13 cellular contexts compared by ENCODE assay signal in the genomic region with DNA sequence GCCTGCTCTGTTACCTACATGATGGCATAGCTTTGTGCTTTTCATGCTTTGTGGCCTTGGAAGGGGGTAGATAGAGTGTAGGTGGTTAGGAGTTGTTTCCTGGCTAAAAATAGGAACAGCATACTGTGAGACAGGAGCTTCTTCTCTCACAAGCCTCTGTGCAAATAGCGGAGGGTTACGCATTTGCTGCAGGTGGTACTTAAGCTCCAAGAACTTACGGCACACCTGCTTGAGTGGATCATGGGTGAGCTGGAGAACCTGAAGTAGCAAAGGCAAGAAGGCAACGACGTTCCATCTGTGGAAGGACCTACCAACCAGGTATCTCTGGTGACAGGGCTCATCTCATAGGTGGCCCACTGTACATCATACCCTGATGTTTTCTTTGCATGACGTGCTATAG.
A peak's percentile ranks its signal among the peaks of the same experiment; 100 is the strongest.
DNase-seq lines count a peak whose midpoint lies in the region; ATAC-seq and TF ChIP-seq lines count a peak whose summit lies in the region.
"Had no signal": no experiment of that assay in that cellular context is flagged by ENCODE, and none has a peak within 500 bp of the region (broad histone marks: within the 10 kb centered on the region; RNA-seq: fewer than 3 reads in every experiment).

No MANE protein-coding gene starts in this region.

- H3K27me3 ChIP-seq in MM.1S (replicated peaks; ENCODE audit: insufficient read depth, low read length) (no peaks in the 10 kb centered on the region), suprapubic skin (no peaks in the 10 kb centered on the region), upper lobe of right lung (no peaks in the 10 kb centered on the region)

- no peaks in the 10 kb centered on the region for H4K20me1 ChIP-seq in MM.1S (ENCODE audit: insufficient read depth, low read length)

- H3K9ac ChIP-seq in MM.1S (ENCODE audit: low read length) = peak overlapping the region; percentile 87
- H3K9ac ChIP-seq: parathyroid adenoma had no signal

- no peaks in the 10 kb centered on the region for H3K9me3 Mint-ChIP-seq in stimulated activated naive CD8-positive, alpha-beta T cell treated with anti-CD3 and anti-CD28 coated beads, Interleukin-15, Interleukin-2, amounts not matched to agents 100 ng/mL and 50 ng/mL, for 24 hours
- H3K9me3 Mint-ChIP-seq in stimulated activated naive CD8-positive, alpha-beta T cell treated with anti-CD3 and anti-CD28 coated beads, Interleukin-15, amount 100 ng/mL, for 72 hours = no peaks in the 10 kb centered on the region
- no peaks in the 10 kb centered on the region for H3K9me3 Mint-ChIP-seq in activated naive CD8-positive, alpha-beta T cell treated with anti-CD3 and anti-CD28 coated beads, Interleukin-2, amount 50 U/mL, for 24 hours
- H3K9me3 Mint-ChIP-seq: activated CD4-positive, alpha-beta memory T cell treated with anti-CD3 and anti-CD28 coated beads for 36 hours had no signal

- H3K36me3 Mint-ChIP-seq in stimulated activated naive CD8-positive, alpha-beta T cell treated with anti-CD3 and anti-CD28 coated beads, Interleukin-15, Interleukin-2, amounts not matched to agents 100 ng/mL and 50 ng/mL, for 24 hours (ENCODE audit: low read depth) = peaks cover 24% of the 10 kb centered on the region
- peaks cover 21% of the 10 kb centered on the region for H3K36me3 Mint-ChIP-seq in activated naive CD8-positive, alpha-beta T cell treated with anti-CD3 and anti-CD28 coated beads, Interleukin-2, amount 50 U/mL, for 24 hours (ENCODE audit: low read depth)

- intact Hi-C loops in upper lobe of right lung (cut with DNase I) = no loop called here

- H3K9me3 ChIP-seq in MM.1S (replicated peaks; ENCODE audit: insufficient read depth, low read length) = no peaks in the 10 kb centered on the region
- H3K9me3 ChIP-seq in suprapubic skin = no peaks in the 10 kb centered on the region
- no peaks in the 10 kb centered on the region for H3K9me3 ChIP-seq in upper lobe of right lung

- H3K36me3 ChIP-seq in MM.1S (replicated peaks; ENCODE audit: insufficient read depth, low read length) (0 out of 2 replicates have a peak, but pooled peaks cover 1% of the 10 kb centered on the region), suprapubic skin (no peaks in the 10 kb centered on the region), upper lobe of right lung (no peaks in the 10 kb centered on the region)

- TF ChIP-seq POLR2A in suprapubic skin (IDR thresholded peaks at IDR 0.05) = no peak

- ATAC-seq in stimulated activated naive CD8-positive, alpha-beta T cell treated with anti-CD3 and anti-CD28 coated beads, Interleukin-15, amount 100 ng/mL, for 72 hours = no peak
- ATAC-seq in activated naive CD8-positive, alpha-beta T cell treated with anti-CD3 and anti-CD28 coated beads, Interleukin-2, amount 50 U/mL, for 24 hours = no peak
- no peak for ATAC-seq in esophagus mucosa
- ATAC-seq in upper lobe of right lung = no peak

- H3K27ac Mint-ChIP-seq in stimulated activated naive CD8-positive, alpha-beta T cell treated with anti-CD3 and anti-CD28 coated beads, Interleukin-15, Interleukin-2, amounts not matched to agents 100 ng/mL and 50 ng/mL, for 24 hours = no peak overlapping the region
- no peak overlapping the region for H3K27ac Mint-ChIP-seq in stimulated activated naive CD8-positive, alpha-beta T cell treated with anti-CD3 and anti-CD28 coated beads, Interleukin-15, amount 100 ng/mL, for 72 hours
- no peak overlapping the region for H3K27ac Mint-ChIP-seq in activated naive CD8-positive, alpha-beta T cell treated with anti-CD3 and anti-CD28 coated beads, Interleukin-2, amount 50 U/mL, for 24 hours
- H3K27ac Mint-ChIP-seq: activated CD4-positive, alpha-beta memory T cell treated with anti-CD3 and anti-CD28 coated beads for 36 hours had no signal

- peak overlapping the region; percentile 85 for H3K27ac ChIP-seq in MM.1S (ENCODE audit: low read length)
- no peak overlapping the region for H3K27ac ChIP-seq in suprapubic skin
- no peak overlapping the region for H3K27ac ChIP-seq in upper lobe of right lung
- H3K27ac ChIP-seq: parathyroid adenoma had no signal

- no peaks in the 10 kb centered on the region for H3K9me2 ChIP-seq in MM.1S (replicated peaks; ENCODE audit: insufficient read depth, low read length)

- H3K4me3 Mint-ChIP-seq in stimulated activated naive CD8-positive, alpha-beta T cell treated with anti-CD3 and anti-CD28 coated beads, Interleukin-15, Interleukin-2, amounts not matched to agents 100 ng/mL and 50 ng/mL, for 24 hours = peak overlapping the region; percentile 30
- no peak overlapping the region for H3K4me3 Mint-ChIP-seq in stimulated activated naive CD8-positive, alpha-beta T cell treated with anti-CD3 and anti-CD28 coated beads, Interleukin-15, amount 100 ng/mL, for 72 hours
- peak overlapping the region; percentile 7 for H3K4me3 Mint-ChIP-seq in activated naive CD8-positive, alpha-beta T cell treated with anti-CD3 and anti-CD28 coated beads, Interleukin-2, amount 50 U/mL, for 24 hours
- H3K4me3 Mint-ChIP-seq: activated CD4-positive, alpha-beta memory T cell treated with anti-CD3 and anti-CD28 coated beads for 36 hours had no signal

- peaks cover 60% of the 10 kb centered on the region for H3K4me1 Mint-ChIP-seq in stimulated activated naive CD8-positive, alpha-beta T cell treated with anti-CD3 and anti-CD28 coated beads, Interleukin-15, Interleukin-2, amounts not matched to agents 100 ng/mL and 50 ng/mL, for 24 hours (ENCODE audit: low read depth)
- H3K4me1 Mint-ChIP-seq in stimulated activated naive CD8-positive, alpha-beta T cell treated with anti-CD3 and anti-CD28 coated beads, Interleukin-15, amount 100 ng/mL, for 72 hours = peaks cover 56% of the 10 kb centered on the region
- H3K4me1 Mint-ChIP-seq in activated naive CD8-positive, alpha-beta T cell treated with anti-CD3 and anti-CD28 coated beads, Interleukin-2, amount 50 U/mL, for 24 hours = peaks cover 58% of the 10 kb centered on the region

- peak overlapping the region; percentile 96 for H3K4me2 ChIP-seq in MM.1S (ENCODE audit: low read depth, low read length)

- H3K79me2 ChIP-seq in MM.1S (ENCODE audit: low read length) = peaks cover 68% of the 10 kb centered on the region
- H3K79me2 ChIP-seq: parathyroid adenoma had no signal

- H3K4me1 ChIP-seq in MM.1S (ENCODE audit: low read length) (peaks cover 38% of the 10 kb centered on the region), suprapubic skin (no peaks in the 10 kb centered on the region), upper lobe of right lung (peaks cover 4% of the 10 kb centered on the region)

- WGBS in suprapubic skin = 98% methylated on average over 6 of the region's 6 CpGs

- H2AFZ ChIP-seq in MM.1S (ENCODE audit: low read length) = peak overlapping the region; percentile 4; the same call in 1 of the 2 replicates
- H2AFZ ChIP-seq: parathyroid adenoma had no signal

- TF ChIP-seq CTCF in MM.1S (IDR thresholded peaks at IDR 0.05; ENCODE audit: low read length) (no peak), suprapubic skin (IDR thresholded peaks at IDR 0.05) (no peak), upper lobe of right lung (IDR thresholded peaks at IDR 0.05) (no peak)

- H3K27me3 Mint-ChIP-seq in stimulated activated naive CD8-positive, alpha-beta T cell treated with anti-CD3 and anti-CD28 coated beads, Interleukin-15, Interleukin-2, amounts not matched to agents 100 ng/mL and 50 ng/mL, for 24 hours = no peaks in the 10 kb centered on the region
- H3K27me3 Mint-ChIP-seq in stimulated activated naive CD8-positive, alpha-beta T cell treated with anti-CD3 and anti-CD28 coated beads, Interleukin-15, amount 100 ng/mL, for 72 hours = no peaks in the 10 kb centered on the region
- H3K27me3 Mint-ChIP-seq in activated naive CD8-positive, alpha-beta T cell treated with anti-CD3 and anti-CD28 coated beads, Interleukin-2, amount 50 U/mL, for 24 hours = no peaks in the 10 kb centered on the region
- H3K27me3 Mint-ChIP-seq: activated CD4-positive, alpha-beta memory T cell treated with anti-CD3 and anti-CD28 coated beads for 36 hours had no signal

- peak overlapping the region; percentile 77 for H3K4me3 ChIP-seq in MM.1S (ENCODE audit: low read length)
- no peak overlapping the region for H3K4me3 ChIP-seq in suprapubic skin
- H3K4me3 ChIP-seq in upper lobe of right lung = no peak overlapping the region

- DNase-seq in stimulated activated naive CD8-positive, alpha-beta T cell treated with anti-CD3 and anti-CD28 coated beads, Interleukin-15, amount 100 ng/mL, for 72 hours = no peak
- DNase-seq in MM.1S = peak; percentile 98
- DNase-seq in activated naive CD8-positive, alpha-beta T cell treated with anti-CD3 and anti-CD28 coated beads, Interleukin-2, amount 50 U/mL, for 24 hours = no peak
- no peak for DNase-seq in suprapubic skin (ENCODE audit: low spot score in 2 of 2)
- no peak for DNase-seq in T1000 (lab: John Stamatoyannopoulos, UW)
- DNase-seq in upper lobe of right lung = no peak
- DNase-seq: activated CD4-positive, alpha-beta memory T cell treated with anti-CD3 and anti-CD28 coated beads for 36 hours; activated naive CD4-positive, alpha-beta T cell treated with Interleukin-2 at 50 U/mL for 16 hours; NCI-H1092; T-helper 9 cell had no signal

- no peak for TF ChIP-seq EP300 in suprapubic skin (IDR thresholded peaks at IDR 0.05)

- H3F3A ChIP-seq in MM.1S (ENCODE audit: insufficient read depth, low read length) = peaks cover 76% of the 10 kb centered on the region

Comparison
In these comparisons a context has a peak if more than half of its experiments do, and no peak if none do; other contexts are left out.
1. H3K4me3 Mint-ChIP-seq: peak in stimulated activated naive CD8-positive, alpha-beta T cell treated with anti-CD3 and anti-CD28 coated beads, Interleukin-15, Interleukin-2, amounts not matched to agents 100 ng/mL and 50 ng/mL, for 24 hours (single experiment) and activated naive CD8-positive, alpha-beta T cell treated with anti-CD3 and anti-CD28 coated beads, Interleukin-2, amount 50 U/mL, for 24 hours (single experiment); none in stimulated activated naive CD8-positive, alpha-beta T cell treated with anti-CD3 and anti-CD28 coated beads, Interleukin-15, amount 100 ng/mL, for 72 hours (0 of 2).